Comparison of ENCODE assay signal across 8 cellular contexts in genomic region chr7:151080091-151080521, GRCh38. TPM values are rescaled to one million over a fixed set of nuclear protein-coding genes. Genes with fewer than 3 reads are reported as not detected.
DNase-seq lines count a peak whose midpoint lies in the region; ATAC-seq and TF ChIP-seq lines count a peak whose summit lies in the region.

No MANE protein-coding gene starts in this region.

- peak overlapping the region; percentile 95 to 100 (median 99) for H3K4me2 ChIP-seq in BLaER1 treated with 17β-estradiol and CSF1 and Interleukin-3, amounts not matched to agents 10 nM and 100 nM

- intact Hi-C loops in colonic mucosa (cut with DNase I), result no loop called here

- peak; percentile 2 for ATAC-seq in GM21528 (IDR thresholded peaks at IDR 0.05; ENCODE audit: low FRiP score, unreplicated experiment)
- peak; percentile 0 to 14 for ATAC-seq in upper lobe of left lung (ENCODE audit: low FRiP score in 2 of 2)
- ATAC-seq in HG02884 (IDR thresholded peaks at IDR 0.05; ENCODE audit: unreplicated experiment), result no peak

- H3K36me3 ChIP-seq in BLaER1 treated with 17β-estradiol and CSF1 and Interleukin-3, amounts not matched to agents 10 nM and 100 nM, result peaks cover 21 to 45% (median 32%) of the 10 kb centered on the region in 11 experiments
- H3K36me3 ChIP-seq in NT2/D1 (ENCODE audit: insufficient read depth, insufficient read length, low read length) (peaks cover 34% of the 10 kb centered on the region), colonic mucosa (peaks cover 3% of the 10 kb centered on the region), upper lobe of left lung (peaks cover 0 to 31% (median 15%) of the 10 kb centered on the region in 4 donors)

- H3K4me1 ChIP-seq in BLaER1 treated with 17β-estradiol and CSF1 and Interleukin-3, amounts not matched to agents 10 nM and 100 nM, result peaks cover 56 to 68% (median 63%) of the 10 kb centered on the region in 10 experiments
- H3K4me1 ChIP-seq in NT2/D1 (ENCODE audit: insufficient read depth, insufficient read length) (peaks cover 18% of the 10 kb centered on the region), colonic mucosa (peaks cover 22% of the 10 kb centered on the region), upper lobe of left lung (peaks cover 37 to 57% (median 47%) of the 10 kb centered on the region in 4 donors)

- TF ChIP-seq CTCF in colonic mucosa (IDR thresholded peaks at IDR 0.05) (no peak), upper lobe of left lung (IDR thresholded peaks at IDR 0.05) (no peak)

- no peak for TF ChIP-seq EP300 in upper lobe of left lung (IDR thresholded peaks at IDR 0.05)

- no peak for TF ChIP-seq POLR2A in upper lobe of left lung (IDR thresholded peaks at IDR 0.05)

- 1 to 2% methylated on average over 17 to 20 of the region's 30 CpGs for WGBS in upper lobe of left lung, 2 donors

- peak overlapping the region; percentile 81 to 98 (median 86) for H3K4me3 ChIP-seq in BLaER1 treated with 17β-estradiol and CSF1 and Interleukin-3, amounts not matched to agents 10 nM and 100 nM
- H3K4me3 ChIP-seq in NT2/D1 (ENCODE audit: insufficient read length, low read depth), result peak overlapping the region; percentile 88
- H3K4me3 ChIP-seq in colonic mucosa, result peak overlapping the region; percentile 83
- peak overlapping the region; percentile 70 to 99 (median 88) for H3K4me3 ChIP-seq in upper lobe of left lung

- H3K9me3 ChIP-seq in BLaER1 treated with 17β-estradiol and CSF1 and Interleukin-3, amounts not matched to agents 10 nM and 100 nM (replicated peaks in 1 of 11), result no peaks in the 10 kb centered on the region
- no peaks in the 10 kb centered on the region for H3K9me3 ChIP-seq in NT2/D1 (ENCODE audit: insufficient read depth, low read length)
- H3K9me3 ChIP-seq in colonic mucosa, result no peaks in the 10 kb centered on the region
- no peaks in the 10 kb centered on the region for H3K9me3 ChIP-seq in upper lobe of left lung

- peaks cover 0 to 16% (median 15%) of the 10 kb centered on the region in 11 experiments; a peak in 18 of 22 replicates for H3K27me3 ChIP-seq in BLaER1 treated with 17β-estradiol and CSF1 and Interleukin-3, amounts not matched to agents 10 nM and 100 nM
- H3K27me3 ChIP-seq in NT2/D1 (ENCODE audit: insufficient read depth, insufficient read length), result peaks cover 11% of the 10 kb centered on the region
- H3K27me3 ChIP-seq in colonic mucosa, result no peaks in the 10 kb centered on the region
- H3K27me3 ChIP-seq in upper lobe of left lung, result no peaks in the 10 kb centered on the region

- H3K27ac ChIP-seq in BLaER1 treated with 17β-estradiol and CSF1 and Interleukin-3, amounts not matched to agents 10 nM and 100 nM, result peak overlapping the region; percentile 82 to 98 (median 93)
- H3K27ac ChIP-seq in colonic mucosa (peak overlapping the region; percentile 94), upper lobe of left lung (peak overlapping the region; percentile 94 to 97 (median 96))

- no peak for DNase-seq in NT2/D1 (ENCODE audit: low read depth, low spot score)
- DNase-seq in colonic mucosa, result peak; percentile 46
- peak; percentile 36 to 50 for DNase-seq in lung microvascular endothelial cell (ENCODE audit: low read depth in 2 of 2)
- DNase-seq in upper lobe of left lung, result no peak
- no peak for DNase-seq in AML-193 (lab: John Stamatoyannopoulos, UW)

- H4K20me1 ChIP-seq in BLaER1 treated with 17β-estradiol and CSF1 and Interleukin-3, amounts not matched to agents 10 nM and 100 nM, result peaks cover 5 to 63% (median 49%) of the 10 kb centered on the region in 11 experiments; a peak in 21 of 22 replicates

- H3K9ac ChIP-seq in BLaER1 treated with 17β-estradiol and CSF1 and Interleukin-3, amounts not matched to agents 10 nM and 100 nM, result peak overlapping the region; percentile 90 to 99 (median 97)
- peak overlapping the region; percentile 97 for H3K9ac ChIP-seq in NT2/D1 (ENCODE audit: insufficient read length, low read depth)
- peak overlapping the region; percentile 85 to 95 for H3K9ac ChIP-seq in colonic mucosa (ENCODE audit: low read depth in 2 of 2, low read length in 2 of 2)

RNA-seq across cellular contexts. Expression of gene FASTK, which starts 0.5 kb away (rescaled TPM):
- 100 to 1,000 TPM in 1 of 2 donors, 10 to 100 TPM in 1; 67.0 to 149 TPM for total RNA-seq in colonic mucosa
- total RNA-seq in lung microvascular endothelial cell, result 36.0 and 38.9 TPM in 2 replicates
- total RNA-seq in upper lobe of left lung, result 100 to 1,000 TPM in 1 of 6 donors, 10 to 100 TPM in 5; 54.3 to 136 (median 78.0) TPM

RNA-seq across cellular contexts. Expression of gene TMUB1, which starts 3.2 kb away (rescaled TPM):
- total RNA-seq in colonic mucosa (100 to 1,000 TPM in 1 of 2 donors, 10 to 100 TPM in 1; 73.4 to 103 TPM), lung microvascular endothelial cell (13.1 and 16.9 TPM in 2 replicates), upper lobe of left lung (10 to 100 TPM; 35.3 to 72.9 (median 51.6) TPM)

RNA-seq across cellular contexts. Expression of gene AGAP3, which starts 6.2 kb away (rescaled TPM):
- 10 to 100 TPM; 50.8 to 79.2 TPM for total RNA-seq in colonic mucosa
- 35.1 and 62.5 TPM in 2 replicates for total RNA-seq in lung microvascular endothelial cell
- total RNA-seq in upper lobe of left lung, result 100 to 1,000 TPM; 122 to 350 (median 182) TPM

RNA-seq across cellular contexts. Expression of gene SLC4A2, which starts 20.7 kb away (rescaled TPM):
- 100 to 1,000 TPM in 1 of 2 donors, 10 to 100 TPM in 1; 76.7 to 169 TPM for total RNA-seq in colonic mucosa
- total RNA-seq in lung microvascular endothelial cell, result 39.4 and 72.8 TPM in 2 replicates
- total RNA-seq in upper lobe of left lung, result 100 to 1,000 TPM in 5 of 6 donors, 10 to 100 TPM in 1; 88.4 to 312 (median 188) TPM

RNA-seq across cellular contexts. Expression of gene CDK5, which starts 22.4 kb away (rescaled TPM):
- total RNA-seq in colonic mucosa, result 10 to 100 TPM; 11.3 to 15.9 TPM
- total RNA-seq in lung microvascular endothelial cell, result 15.9 and 17.4 TPM in 2 replicates
- 10 to 100 TPM in 3 of 6 donors, 1 to 10 TPM in 3; 2.1 to 14.4 (median 10.1) TPM for total RNA-seq in upper lobe of left lung

Comparison
In these comparisons a context has a peak if more than half of its experiments do, and no peak if none do; other contexts are left out.
1. DNase-seq: peak in colonic mucosa (single experiment) and lung microvascular endothelial cell (2 of 2); none in NT2/D1 (single experiment), upper lobe of left lung (0 of 2) and AML-193 (0 of 2).
2. Peak in every context shown above with its lines, with median percentiles within 50 percentile points of each other: H3K27ac ChIP-seq, H3K4me3 ChIP-seq and H3K9ac ChIP-seq.